Comparison of ENCODE assay signal across 23 cellular contexts in genomic region chr15:45110256-45110820, GRCh38. TPM values are rescaled to one million over a fixed set of nuclear protein-coding genes. Genes with fewer than 3 reads are reported as not detected.
A peak's percentile ranks its signal among the peaks of the same experiment; 100 is the strongest.
DNase-seq lines count a peak whose midpoint lies in the region; ATAC-seq and TF ChIP-seq lines count a peak whose summit lies in the region.
"Had no signal": no experiment of that assay in that cellular context is flagged by ENCODE, and none has a peak within 500 bp of the region (broad histone marks: within the 10 kb centered on the region; RNA-seq: fewer than 3 reads in every experiment).

No MANE protein-coding gene starts in this region.

- H3F3A ChIP-seq in Loucy (ENCODE audit: low read depth) (no peaks in the 10 kb centered on the region), smooth muscle cell (ENCODE audit: low read depth) (no peaks in the 10 kb centered on the region)

- no peaks in the 10 kb centered on the region for H3K4me1 ChIP-seq in Loucy (ENCODE audit: insufficient read depth, low read length, poor library complexity, severe bottlenecking)
- H3K4me1 ChIP-seq in smooth muscle cell (ENCODE audit: low read depth) = peaks cover 8% of the 10 kb centered on the region
- H3K4me1 ChIP-seq in OCI-LY7 (ENCODE audit: insufficient read depth, low read length, poor library complexity, severe bottlenecking) = no peaks in the 10 kb centered on the region

- CTCF ChIA-PET in OCI-LY7 (lab: Charles Lee; ENCODE audit: unreplicated experiment) = interaction anchor here (1.7 kb wide), 1 partner anchor 8 kb away, joined by 6 read pairs; no protein-coding TSS in a partner anchor

- no peaks in the 10 kb centered on the region for H3K9me3 ChIP-seq in Loucy (ENCODE audit: insufficient read depth, low read depth, low read length)
- H3K9me3 ChIP-seq in smooth muscle cell (replicated peaks; ENCODE audit: low read depth) = no peaks in the 10 kb centered on the region
- H3K9me3 ChIP-seq in OCI-LY7 (ENCODE audit: low read length) = no peaks in the 10 kb centered on the region
- H3K9me3 ChIP-seq: adrenal gland, esophagus muscularis mucosa, left lung had no signal

- POLR2A ChIA-PET in OCI-LY7 (lab: Charles Lee) = no interaction called here

- no peaks in the 10 kb centered on the region for H3K27me3 ChIP-seq in Loucy (ENCODE audit: insufficient read depth, low read length, poor library complexity, severe bottlenecking)
- H3K27me3 ChIP-seq in smooth muscle cell (ENCODE audit: low read depth) = peaks cover 69% of the 10 kb centered on the region

- peak; percentile 27; the same call in 1 of the 2 replicates for TF ChIP-seq CTCF in Loucy (conservative IDR thresholded peaks at IDR 0.05; ENCODE audit: low read length)
- peak; percentile 14 for TF ChIP-seq CTCF in cardiac fibroblast (IDR thresholded peaks at IDR 0.05; ENCODE audit: low read depth, low read length)
- TF ChIP-seq CTCF in smooth muscle cell (IDR thresholded peaks at IDR 0.05; ENCODE audit: borderline replicate concordance, insufficient read depth, poor library complexity, severe bottlenecking) = peak; percentile 20
- no peak for TF ChIP-seq CTCF in OCI-LY7 (conservative IDR thresholded peaks at IDR 0.05; ENCODE audit: low read length)

- no peaks in the 10 kb centered on the region for H4K20me1 ChIP-seq in Loucy (ENCODE audit: insufficient read depth, low read length, poor library complexity, severe bottlenecking)
- H4K20me1 ChIP-seq in smooth muscle cell (ENCODE audit: low read depth) = no peaks in the 10 kb centered on the region
- no peaks in the 10 kb centered on the region for H4K20me1 ChIP-seq in OCI-LY7 (ENCODE audit: insufficient read depth, low read length)

- DNase-seq in activated CD4-positive, CD25-positive, alpha-beta regulatory T cell treated with anti-CD3 and anti-CD28 coated beads, Interleukin-2, amount 50 U/mL, for 72 hours = peak; percentile 24
- DNase-seq in activated CD4-positive, CD25-positive, alpha-beta regulatory T cell (lab: John Stamatoyannopoulos, UW) = no peak
- DNase-seq in cardiac fibroblast (ENCODE audit: low read depth in 2 of 2) = no peak
- no peak for DNase-seq in smooth muscle cell (lab: John Stamatoyannopoulos, UW; ENCODE audit: unreplicated experiment)
- no peak for DNase-seq in OCI-LY7 (ENCODE audit: low spot score)
- DNase-seq: caudate nucleus; CD8-positive, alpha-beta T cell; DMS79; glutamatergic neuron; NCI-H1417; NCI-H526 treated with DMSO at 0.1 percent for 48 hours; stimulated activated CD4-positive, alpha-beta T cell treated with anti-CD3 and anti-CD28 coated beads, Interleukin-12 subunit alpha, Interleukin-12 subunit beta, amount 100 ng/mL, for 4 hours; T-helper 9 cell had no signal

- H3K9ac ChIP-seq in Loucy (ENCODE audit: low read depth, low read length, poor library complexity, severe bottlenecking) = no peak overlapping the region
- no peak overlapping the region for H3K9ac ChIP-seq in smooth muscle cell (ENCODE audit: low read depth)

- H3K79me2 ChIP-seq in Loucy (ENCODE audit: insufficient read depth, low read length) (no peaks in the 10 kb centered on the region), smooth muscle cell (ENCODE audit: low read depth) (no peaks in the 10 kb centered on the region), OCI-LY7 (ENCODE audit: insufficient read depth, low read depth, low read length) (no peaks in the 10 kb centered on the region)

- intact Hi-C loops in OCI-LY7 (cut with micrococcal nuclease; ENCODE audit: unreplicated experiment) = no loop called here

- no peaks in the 10 kb centered on the region for H3K9me2 ChIP-seq in Loucy (replicated peaks; ENCODE audit: low read depth, low read length)
- H3K9me2 ChIP-seq in OCI-LY7 (ENCODE audit: insufficient read depth, low read length) = no peaks in the 10 kb centered on the region

- H3K4me2 ChIP-seq in Loucy (ENCODE audit: low read depth, low read length, poor library complexity, severe bottlenecking) = no peak overlapping the region
- H3K4me2 ChIP-seq in smooth muscle cell = no peak overlapping the region
- no peak overlapping the region for H3K4me2 ChIP-seq in OCI-LY7 (ENCODE audit: low read length)

- H3K27ac ChIP-seq in smooth muscle cell (ENCODE audit: low read depth) = no peak overlapping the region
- no peak overlapping the region for H3K27ac ChIP-seq in OCI-LY7 (ENCODE audit: low read depth, low read length, poor library complexity, severe bottlenecking)
- H3K27ac ChIP-seq: adrenal gland, esophagus muscularis mucosa, left lung had no signal

- no TSS peak for BruUV-seq in OCI-LY7 (replicated peaks; lab: Mats Ljungman, UMichigan)

- ATAC-seq in HG03045 (IDR thresholded peaks at IDR 0.05; ENCODE audit: unreplicated experiment) (no peak), HG02759 (IDR thresholded peaks at IDR 0.05; ENCODE audit: unreplicated experiment) (no peak)
- ATAC-seq: CD8-positive, alpha-beta T cell; left lung had no signal

- 75% methylated on average over 11 of the region's 11 CpGs for WGBS in smooth muscle cell (ENCODE audit: low lambda C conversion rate)

- H2AFZ ChIP-seq in Loucy (ENCODE audit: low read length) (no peak overlapping the region), smooth muscle cell (ENCODE audit: low read depth) (no peak overlapping the region), OCI-LY7 (ENCODE audit: low read length) (no peak overlapping the region)

- no peaks in the 10 kb centered on the region for H3K36me3 ChIP-seq in Loucy (ENCODE audit: insufficient read depth, low read length)
- no peaks in the 10 kb centered on the region for H3K36me3 ChIP-seq in smooth muscle cell (ENCODE audit: low read depth)
- H3K36me3 ChIP-seq in OCI-LY7 (ENCODE audit: insufficient read depth, low read length) = no peaks in the 10 kb centered on the region
- H3K36me3 ChIP-seq: adrenal gland, esophagus muscularis mucosa, left lung had no signal

- no peak overlapping the region for H3K4me3 ChIP-seq in Loucy (ENCODE audit: low read length, poor library complexity, severe bottlenecking)
- H3K4me3 ChIP-seq in cardiac fibroblast (replicated peaks in 1 of 2; ENCODE audit: low read depth in 2 of 2, low read length in 2 of 2) = no peak overlapping the region
- no peak overlapping the region for H3K4me3 ChIP-seq in smooth muscle cell
- no peak overlapping the region for H3K4me3 ChIP-seq in OCI-LY7 (ENCODE audit: low read depth, low read length, poor library complexity, severe bottlenecking)
- H3K4me3 ChIP-seq: adrenal gland, esophagus muscularis mucosa, left lung had no signal

RNA-seq across cellular contexts. Expression of gene DUOX2, which starts 3.6 kb away (rescaled TPM):
- 0.36 and 1.4 TPM in 2 replicates for total RNA-seq in smooth muscle cell
- 0.34 and 1.2 TPM in 2 replicates for polyA plus RNA-seq in smooth muscle cell
- 0.03 and 0.05 TPM in 2 replicates for total RNA-seq in OCI-LY7 (2014; rRNA removed; shearing (Covaris generic))
- total RNA-seq in OCI-LY7 (2022) = 0.06 TPM in 1 of 2 replicates, not detected in the other
- total RNA-seq: pulmonary artery endothelial cell had no signal
- polyA plus RNA-seq: neural cell had no signal

RNA-seq across cellular contexts. Expression of gene DUOXA2, which starts 3.8 kb away (rescaled TPM):
- total RNA-seq in smooth muscle cell (not detected in 2 replicates), OCI-LY7 (2022) (not detected in 2 replicates)
- polyA plus RNA-seq in smooth muscle cell = 0.24 TPM in 1 of 2 replicates, not detected in the other
- total RNA-seq in OCI-LY7 (2014; rRNA removed; shearing (Covaris generic)) = not detected in 2 replicates
- total RNA-seq: CD8-positive, alpha-beta T cell; left lung; pulmonary artery endothelial cell; SK-MEL-5; subcutaneous adipose tissue had no signal
- polyA plus RNA-seq: neural cell had no signal

RNA-seq across cellular contexts. Expression of gene DUOXA1, which starts 19.3 kb away (rescaled TPM):
- 6.0 and 7.6 TPM in 2 replicates for total RNA-seq in smooth muscle cell
- 2.8 and 7.9 TPM in 2 replicates for polyA plus RNA-seq in smooth muscle cell
- total RNA-seq in OCI-LY7 (2014; rRNA removed; shearing (Covaris generic)) = not detected in 2 replicates
- not detected in 2 replicates for total RNA-seq in OCI-LY7 (2022)
- total RNA-seq: CD8-positive, alpha-beta T cell; pulmonary artery endothelial cell; SK-MEL-5 had no signal
- polyA plus RNA-seq: neural cell had no signal

RNA-seq across cellular contexts. Expression of gene DUOX1, which starts 19.5 kb away (rescaled TPM):
- 3.5 and 4.4 TPM in 2 replicates for total RNA-seq in smooth muscle cell
- 5.8 and 13.8 TPM in 2 replicates for polyA plus RNA-seq in smooth muscle cell
- not detected in 2 replicates for total RNA-seq in OCI-LY7 (2014; rRNA removed; shearing (Covaris generic))
- total RNA-seq in OCI-LY7 (2022) = not detected in 2 replicates
- total RNA-seq: CD8-positive, alpha-beta T cell; pulmonary artery endothelial cell; SK-MEL-5 had no signal
- polyA plus RNA-seq: neural cell had no signal
